2 cellular contexts compared by ENCODE assay signal in the genomic region with DNA sequence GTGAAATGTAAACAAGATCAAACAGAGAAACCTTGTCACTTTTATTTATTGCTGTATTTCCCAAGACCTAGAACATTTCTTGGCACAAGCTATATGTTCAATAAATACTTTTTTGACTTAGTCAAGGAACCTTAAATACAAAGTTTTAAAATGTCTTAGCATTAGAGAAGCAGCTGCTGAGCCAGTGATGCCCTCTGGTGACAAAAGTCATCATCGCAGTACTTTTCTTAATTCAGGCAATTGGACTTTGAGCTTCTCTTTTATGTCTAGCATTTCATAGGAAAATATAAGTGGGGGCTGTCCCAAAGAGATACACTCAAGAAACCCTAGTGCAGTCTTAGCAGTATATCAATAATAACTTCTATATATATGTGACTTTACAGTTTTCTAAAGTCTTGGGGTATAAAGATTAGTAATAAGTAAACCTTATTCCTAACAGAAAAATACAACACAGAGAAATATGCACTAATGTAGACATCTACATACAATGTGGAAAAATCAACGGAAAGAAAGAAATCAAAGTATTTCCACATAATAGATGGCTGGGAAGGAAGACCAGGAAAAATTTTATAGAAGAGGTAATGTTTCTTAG.
TF ChIP-seq lines count a peak whose summit lies in the region.

No MANE protein-coding gene starts in this region.

TF ChIP-seq in GM23338, 12 proteins besides CTCF, POLR2A, EP300 and RAD21 (continued from another document):
- no peak for TF ChIP-seq POLR2AphosphoS5 (IDR thresholded peaks at IDR 0.05; ENCODE audit: low read depth)
- no peak for TF ChIP-seq EZH2phosphoT487 (IDR thresholded peaks at IDR 0.05; ENCODE audit: unreplicated experiment)
- TF ChIP-seq, protein P1, sequence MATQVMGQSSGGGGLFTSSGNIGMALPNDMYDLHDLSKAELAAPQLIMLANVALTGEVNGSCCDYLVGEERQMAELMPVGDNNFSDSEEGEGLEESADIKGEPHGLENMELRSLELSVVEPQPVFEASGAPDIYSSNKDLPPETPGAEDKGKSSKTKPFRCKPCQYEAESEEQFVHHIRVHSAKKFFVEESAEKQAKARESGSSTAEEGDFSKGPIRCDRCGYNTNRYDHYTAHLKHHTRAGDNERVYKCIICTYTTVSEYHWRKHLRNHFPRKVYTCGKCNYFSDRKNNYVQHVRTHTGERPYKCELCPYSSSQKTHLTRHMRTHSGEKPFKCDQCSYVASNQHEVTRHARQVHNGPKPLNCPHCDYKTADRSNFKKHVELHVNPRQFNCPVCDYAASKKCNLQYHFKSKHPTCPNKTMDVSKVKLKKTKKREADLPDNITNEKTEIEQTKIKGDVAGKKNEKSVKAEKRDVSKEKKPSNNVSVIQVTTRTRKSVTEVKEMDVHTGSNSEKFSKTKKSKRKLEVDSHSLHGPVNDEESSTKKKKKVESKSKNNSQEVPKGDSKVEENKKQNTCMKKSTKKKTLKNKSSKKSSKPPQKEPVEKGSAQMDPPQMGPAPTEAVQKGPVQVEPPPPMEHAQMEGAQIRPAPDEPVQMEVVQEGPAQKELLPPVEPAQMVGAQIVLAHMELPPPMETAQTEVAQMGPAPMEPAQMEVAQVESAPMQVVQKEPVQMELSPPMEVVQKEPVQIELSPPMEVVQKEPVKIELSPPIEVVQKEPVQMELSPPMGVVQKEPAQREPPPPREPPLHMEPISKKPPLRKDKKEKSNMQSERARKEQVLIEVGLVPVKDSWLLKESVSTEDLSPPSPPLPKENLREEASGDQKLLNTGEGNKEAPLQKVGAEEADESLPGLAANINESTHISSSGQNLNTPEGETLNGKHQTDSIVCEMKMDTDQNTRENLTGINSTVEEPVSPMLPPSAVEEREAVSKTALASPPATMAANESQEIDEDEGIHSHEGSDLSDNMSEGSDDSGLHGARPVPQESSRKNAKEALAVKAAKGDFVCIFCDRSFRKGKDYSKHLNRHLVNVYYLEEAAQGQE (IDR thresholded peaks at IDR 0.05; ENCODE audit: unreplicated experiment), result no peak
- no peak for TF ChIP-seq CREB1 (CRISPR knock-in tag; IDR thresholded peaks at IDR 0.05; ENCODE audit: low read depth)
- no peak for TF ChIP-seq ZNF114 (CRISPR knock-in tag; IDR thresholded peaks at IDR 0.05)
- TF ChIP-seq, protein P2, sequence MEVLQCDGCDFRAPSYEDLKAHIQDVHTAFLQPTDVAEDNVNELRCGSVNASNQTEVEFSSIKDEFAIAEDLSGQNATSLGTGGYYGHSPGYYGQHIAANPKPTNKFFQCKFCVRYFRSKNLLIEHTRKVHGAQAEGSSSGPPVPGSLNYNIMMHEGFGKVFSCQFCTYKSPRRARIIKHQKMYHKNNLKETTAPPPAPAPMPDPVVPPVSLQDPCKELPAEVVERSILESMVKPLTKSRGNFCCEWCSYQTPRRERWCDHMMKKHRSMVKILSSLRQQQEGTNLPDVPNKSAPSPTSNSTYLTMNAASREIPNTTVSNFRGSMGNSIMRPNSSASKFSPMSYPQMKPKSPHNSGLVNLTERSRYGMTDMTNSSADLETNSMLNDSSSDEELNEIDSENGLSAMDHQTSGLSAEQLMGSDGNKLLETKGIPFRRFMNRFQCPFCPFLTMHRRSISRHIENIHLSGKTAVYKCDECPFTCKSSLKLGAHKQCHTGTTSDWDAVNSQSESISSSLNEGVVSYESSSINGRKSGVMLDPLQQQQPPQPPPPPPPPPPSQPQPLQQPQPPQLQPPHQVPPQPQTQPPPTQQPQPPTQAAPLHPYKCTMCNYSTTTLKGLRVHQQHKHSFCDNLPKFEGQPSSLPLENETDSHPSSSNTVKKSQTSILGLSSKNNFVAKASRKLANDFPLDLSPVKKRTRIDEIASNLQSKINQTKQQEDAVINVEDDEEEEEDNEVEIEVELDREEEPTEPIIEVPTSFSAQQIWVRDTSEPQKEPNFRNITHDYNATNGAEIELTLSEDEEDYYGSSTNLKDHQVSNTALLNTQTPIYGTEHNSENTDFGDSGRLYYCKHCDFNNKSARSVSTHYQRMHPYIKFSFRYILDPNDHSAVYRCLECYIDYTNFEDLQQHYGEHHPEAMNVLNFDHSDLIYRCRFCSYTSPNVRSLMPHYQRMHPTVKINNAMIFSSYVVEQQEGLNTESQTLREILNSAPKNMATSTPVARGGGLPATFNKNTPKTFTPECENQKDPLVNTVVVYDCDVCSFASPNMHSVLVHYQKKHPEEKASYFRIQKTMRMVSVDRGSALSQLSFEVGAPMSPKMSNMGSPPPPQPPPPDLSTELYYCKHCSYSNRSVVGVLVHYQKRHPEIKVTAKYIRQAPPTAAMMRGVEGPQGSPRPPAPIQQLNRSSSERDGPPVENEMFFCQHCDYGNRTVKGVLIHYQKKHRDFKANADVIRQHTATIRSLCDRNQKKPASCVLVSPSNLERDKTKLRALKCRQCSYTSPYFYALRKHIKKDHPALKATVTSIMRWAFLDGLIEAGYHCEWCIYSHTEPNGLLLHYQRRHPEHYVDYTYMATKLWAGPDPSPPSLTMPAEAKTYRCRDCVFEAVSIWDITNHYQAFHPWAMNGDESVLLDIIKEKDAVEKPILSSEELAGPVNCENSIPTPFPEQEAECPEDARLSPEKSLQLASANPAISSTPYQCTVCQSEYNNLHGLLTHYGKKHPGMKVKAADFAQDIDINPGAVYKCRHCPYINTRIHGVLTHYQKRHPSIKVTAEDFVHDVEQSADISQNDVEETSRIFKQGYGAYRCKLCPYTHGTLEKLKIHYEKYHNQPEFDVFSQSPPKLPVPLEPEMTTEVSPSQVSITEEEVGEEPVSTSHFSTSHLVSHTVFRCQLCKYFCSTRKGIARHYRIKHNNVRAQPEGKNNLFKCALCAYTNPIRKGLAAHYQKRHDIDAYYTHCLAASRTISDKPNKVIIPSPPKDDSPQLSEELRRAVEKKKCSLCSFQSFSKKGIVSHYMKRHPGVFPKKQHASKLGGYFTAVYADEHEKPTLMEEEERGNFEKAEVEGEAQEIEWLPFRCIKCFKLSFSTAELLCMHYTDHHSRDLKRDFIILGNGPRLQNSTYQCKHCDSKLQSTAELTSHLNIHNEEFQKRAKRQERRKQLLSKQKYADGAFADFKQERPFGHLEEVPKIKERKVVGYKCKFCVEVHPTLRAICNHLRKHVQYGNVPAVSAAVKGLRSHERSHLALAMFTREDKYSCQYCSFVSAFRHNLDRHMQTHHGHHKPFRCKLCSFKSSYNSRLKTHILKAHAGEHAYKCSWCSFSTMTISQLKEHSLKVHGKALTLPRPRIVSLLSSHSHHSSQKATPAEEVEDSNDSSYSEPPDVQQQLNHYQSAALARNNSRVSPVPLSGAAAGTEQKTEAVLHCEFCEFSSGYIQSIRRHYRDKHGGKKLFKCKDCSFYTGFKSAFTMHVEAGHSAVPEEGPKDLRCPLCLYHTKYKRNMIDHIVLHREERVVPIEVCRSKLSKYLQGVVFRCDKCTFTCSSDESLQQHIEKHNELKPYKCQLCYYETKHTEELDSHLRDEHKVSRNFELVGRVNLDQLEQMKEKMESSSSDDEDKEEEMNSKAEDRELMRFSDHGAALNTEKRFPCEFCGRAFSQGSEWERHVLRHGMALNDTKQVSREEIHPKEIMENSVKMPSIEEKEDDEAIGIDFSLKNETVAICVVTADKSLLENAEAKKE (CRISPR knock-in tag; IDR thresholded peaks at IDR 0.05), result no peak
- no peak for TF ChIP-seq STAT1 (IDR thresholded peaks at IDR 0.05; ENCODE audit: unreplicated experiment)

TF ChIP-seq in HepG2, 621 proteins besides CTCF, POLR2A, EP300 and RAD21 (continues in another document):
- TF ChIP-seq, protein P3, sequence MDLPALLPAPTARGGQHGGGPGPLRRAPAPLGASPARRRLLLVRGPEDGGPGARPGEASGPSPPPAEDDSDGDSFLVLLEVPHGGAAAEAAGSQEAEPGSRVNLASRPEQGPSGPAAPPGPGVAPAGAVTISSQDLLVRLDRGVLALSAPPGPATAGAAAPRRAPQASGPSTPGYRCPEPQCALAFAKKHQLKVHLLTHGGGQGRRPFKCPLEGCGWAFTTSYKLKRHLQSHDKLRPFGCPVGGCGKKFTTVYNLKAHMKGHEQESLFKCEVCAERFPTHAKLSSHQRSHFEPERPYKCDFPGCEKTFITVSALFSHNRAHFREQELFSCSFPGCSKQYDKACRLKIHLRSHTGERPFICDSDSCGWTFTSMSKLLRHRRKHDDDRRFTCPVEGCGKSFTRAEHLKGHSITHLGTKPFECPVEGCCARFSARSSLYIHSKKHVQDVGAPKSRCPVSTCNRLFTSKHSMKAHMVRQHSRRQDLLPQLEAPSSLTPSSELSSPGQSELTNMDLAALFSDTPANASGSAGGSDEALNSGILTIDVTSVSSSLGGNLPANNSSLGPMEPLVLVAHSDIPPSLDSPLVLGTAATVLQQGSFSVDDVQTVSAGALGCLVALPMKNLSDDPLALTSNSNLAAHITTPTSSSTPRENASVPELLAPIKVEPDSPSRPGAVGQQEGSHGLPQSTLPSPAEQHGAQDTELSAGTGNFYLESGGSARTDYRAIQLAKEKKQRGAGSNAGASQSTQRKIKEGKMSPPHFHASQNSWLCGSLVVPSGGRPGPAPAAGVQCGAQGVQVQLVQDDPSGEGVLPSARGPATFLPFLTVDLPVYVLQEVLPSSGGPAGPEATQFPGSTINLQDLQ (CRISPR knock-in tag; IDR thresholded peaks at IDR 0.05), result no peak
- TF ChIP-seq, protein P4, sequence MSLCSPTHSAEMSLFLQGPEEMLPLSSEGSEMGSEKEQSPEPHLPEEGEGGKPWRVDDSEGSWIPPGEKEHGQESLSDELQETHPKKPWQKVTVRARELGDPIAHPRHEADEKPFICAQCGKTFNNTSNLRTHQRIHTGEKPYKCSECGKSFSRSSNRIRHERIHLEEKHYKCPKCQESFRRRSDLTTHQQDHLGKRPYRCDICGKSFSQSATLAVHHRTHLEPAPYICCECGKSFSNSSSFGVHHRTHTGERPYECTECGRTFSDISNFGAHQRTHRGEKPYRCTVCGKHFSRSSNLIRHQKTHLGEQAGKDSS (CRISPR knock-in tag; IDR thresholded peaks at IDR 0.05; ENCODE audit: borderline replicate concordance, low read depth), result no peak
- TF ChIP-seq STAG1 (CRISPR knock-in tag; IDR thresholded peaks at IDR 0.05) (peak; percentile 38; the same call in 1 of the 2 replicates), SMC3 (IDR thresholded peaks at IDR 0.05; ENCODE audit: low read length) (peak; percentile 17; the same call in 1 of the 2 replicates), ZKSCAN1 (IDR thresholded peaks at IDR 0.05; ENCODE audit: low read length) (no peak), ZNF430 (CRISPR knock-in tag; IDR thresholded peaks at IDR 0.05) (no peak), ZNF709 (CRISPR knock-in tag; IDR thresholded peaks at IDR 0.05) (no peak), ZNF781 (CRISPR knock-in tag; IDR thresholded peaks at IDR 0.05; ENCODE audit: borderline replicate concordance, not compliant biosample characterization) (no peak), ZEB1 (IDR thresholded peaks at IDR 0.05; ENCODE audit: insufficient replicate concordance, low read depth) (no peak), KAT7 (CRISPR knock-in tag; IDR thresholded peaks at IDR 0.05; ENCODE audit: borderline replicate concordance) (no peak), HNF4A (CRISPR knock-in tag; IDR thresholded peaks at IDR 0.05) (peak; percentile 61), HDAC6 (IDR thresholded peaks at IDR 0.05; ENCODE audit: low read depth, low read length) (no peak), ZNF138 (CRISPR knock-in tag; IDR thresholded peaks at IDR 0.05; ENCODE audit: low read depth) (no peak), HHEX (CRISPR knock-in tag; IDR thresholded peaks at IDR 0.05) (no peak)
- TF ChIP-seq, protein P5, sequence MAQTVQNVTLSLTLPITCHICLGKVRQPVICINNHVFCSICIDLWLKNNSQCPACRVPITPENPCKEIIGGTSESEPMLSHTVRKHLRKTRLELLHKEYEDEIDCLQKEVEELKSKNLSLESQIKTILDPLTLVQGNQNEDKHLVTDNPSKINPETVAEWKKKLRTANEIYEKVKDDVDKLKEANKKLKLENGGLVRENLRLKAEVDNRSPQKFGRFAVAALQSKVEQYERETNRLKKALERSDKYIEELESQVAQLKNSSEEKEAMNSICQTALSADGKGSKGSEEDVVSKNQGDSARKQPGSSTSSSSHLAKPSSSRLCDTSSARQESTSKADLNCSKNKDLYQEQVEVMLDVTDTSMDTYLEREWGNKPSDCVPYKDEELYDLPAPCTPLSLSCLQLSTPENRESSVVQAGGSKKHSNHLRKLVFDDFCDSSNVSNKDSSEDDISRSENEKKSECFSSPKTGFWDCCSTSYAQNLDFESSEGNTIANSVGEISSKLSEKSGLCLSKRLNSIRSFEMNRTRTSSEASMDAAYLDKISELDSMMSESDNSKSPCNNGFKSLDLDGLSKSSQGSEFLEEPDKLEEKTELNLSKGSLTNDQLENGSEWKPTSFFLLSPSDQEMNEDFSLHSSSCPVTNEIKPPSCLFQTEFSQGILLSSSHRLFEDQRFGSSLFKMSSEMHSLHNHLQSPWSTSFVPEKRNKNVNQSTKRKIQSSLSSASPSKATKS (CRISPR knock-in tag; IDR thresholded peaks at IDR 0.05), result no peak
- TF ChIP-seq, protein P6, sequence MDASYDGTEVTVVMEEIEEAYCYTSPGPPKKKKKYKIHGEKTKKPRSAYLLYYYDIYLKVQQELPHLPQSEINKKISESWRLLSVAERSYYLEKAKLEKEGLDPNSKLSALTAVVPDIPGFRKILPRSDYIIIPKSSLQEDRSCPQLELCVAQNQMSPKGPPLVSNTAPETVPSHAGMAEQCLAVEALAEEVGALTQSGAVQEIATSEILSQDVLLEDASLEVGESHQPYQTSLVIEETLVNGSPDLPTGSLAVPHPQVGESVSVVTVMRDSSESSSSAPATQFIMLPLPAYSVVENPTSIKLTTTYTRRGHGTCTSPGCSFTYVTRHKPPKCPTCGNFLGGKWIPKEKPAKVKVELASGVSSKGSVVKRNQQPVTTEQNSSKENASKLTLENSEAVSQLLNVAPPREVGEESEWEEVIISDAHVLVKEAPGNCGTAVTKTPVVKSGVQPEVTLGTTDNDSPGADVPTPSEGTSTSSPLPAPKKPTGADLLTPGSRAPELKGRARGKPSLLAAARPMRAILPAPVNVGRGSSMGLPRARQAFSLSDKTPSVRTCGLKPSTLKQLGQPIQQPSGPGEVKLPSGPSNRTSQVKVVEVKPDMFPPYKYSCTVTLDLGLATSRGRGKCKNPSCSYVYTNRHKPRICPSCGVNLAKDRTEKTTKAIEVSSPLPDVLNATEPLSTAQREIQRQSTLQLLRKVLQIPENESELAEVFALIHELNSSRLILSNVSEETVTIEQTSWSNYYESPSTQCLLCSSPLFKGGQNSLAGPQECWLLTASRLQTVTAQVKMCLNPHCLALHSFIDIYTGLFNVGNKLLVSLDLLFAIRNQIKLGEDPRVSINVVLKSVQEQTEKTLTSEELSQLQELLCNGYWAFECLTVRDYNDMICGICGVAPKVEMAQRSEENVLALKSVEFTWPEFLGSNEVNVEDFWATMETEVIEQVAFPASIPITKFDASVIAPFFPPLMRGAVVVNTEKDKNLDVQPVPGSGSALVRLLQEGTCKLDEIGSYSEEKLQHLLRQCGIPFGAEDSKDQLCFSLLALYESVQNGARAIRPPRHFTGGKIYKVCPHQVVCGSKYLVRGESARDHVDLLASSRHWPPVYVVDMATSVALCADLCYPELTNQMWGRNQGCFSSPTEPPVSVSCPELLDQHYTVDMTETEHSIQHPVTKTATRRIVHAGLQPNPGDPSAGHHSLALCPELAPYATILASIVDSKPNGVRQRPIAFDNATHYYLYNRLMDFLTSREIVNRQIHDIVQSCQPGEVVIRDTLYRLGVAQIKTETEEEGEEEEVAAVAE (CRISPR knock-in tag; IDR thresholded peaks at IDR 0.05; ENCODE audit: borderline replicate concordance), result no peak
